ENCODE assay signal across 18 cellular contexts in the genomic region with DNA sequence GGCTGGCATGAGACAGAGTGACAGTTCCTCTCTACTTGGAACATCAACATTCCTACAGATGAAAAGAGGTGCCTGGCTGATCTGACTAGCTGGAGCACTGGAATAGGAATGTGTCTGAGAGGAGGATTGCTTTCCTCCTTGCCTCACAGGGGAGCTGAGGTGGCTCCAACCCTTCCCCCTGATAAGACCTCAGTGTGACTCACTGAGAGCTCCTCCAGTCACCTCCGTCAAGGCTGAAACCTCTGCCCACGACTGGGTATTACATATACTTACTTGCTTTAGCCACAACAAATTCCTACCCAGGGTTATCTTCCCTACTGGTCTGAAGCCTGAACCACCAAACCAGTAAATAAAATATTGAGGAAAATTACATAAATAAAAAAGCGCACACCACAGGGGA.
"Had no signal": no experiment of that assay in that cellular context is flagged by ENCODE, and none has a peak within 500 bp of the region (broad histone marks: within the 10 kb centered on the region; RNA-seq: fewer than 3 reads in every experiment).

No MANE protein-coding gene starts in this region.

- H3K4me1 ChIP-seq: foreskin keratinocyte, tibial artery, upper lobe of left lung, uterus had no signal

- FAIRE-seq: colon had no signal

- H3K27me3 ChIP-seq: foreskin keratinocyte, hepatocyte, ovary, tibial artery, upper lobe of left lung, uterus had no signal

- H3K4me2 ChIP-seq: hepatocyte had no signal

- H3K36me3 ChIP-seq: ovary, tibial artery, upper lobe of left lung, uterus had no signal

- H3K4me3 ChIP-seq: hepatocyte, mucosa of descending colon, ovary, tibial artery, upper lobe of left lung, uterus had no signal

- H3K79me2 ChIP-seq: hepatocyte had no signal

- H3K27ac ChIP-seq: foreskin keratinocyte, hepatocyte, ovary, tibial artery, upper lobe of left lung, uterus had no signal

- ATAC-seq: effector memory CD8-positive, alpha-beta T cell; foreskin keratinocyte; mucosa of descending colon; naive thymus-derived CD8-positive, alpha-beta T cell; right cardiac atrium; stimulated activated memory B cell treated with anti-CD40 and anti-IgM and Interleukin-4, amounts not matched to agents 10 μg/mL and 1 μg/mL and 100 μg/mL, for 72 hours had no signal

- DNase-seq: effector memory CD8-positive, alpha-beta T cell; foreskin keratinocyte; kidney glomerular epithelial cell; mammary epithelial cell; mucosa of descending colon; naive thymus-derived CD8-positive, alpha-beta T cell; nucleus accumbens; ovary; right cardiac atrium; stimulated activated CD4-positive, alpha-beta T cell treated with anti-CD3 and anti-CD28 coated beads, Interleukin-15, amount 100 ng/mL, for 24 hours; stimulated activated CD4-positive, alpha-beta T cell treated with anti-CD3 and anti-CD28 coated beads, Interleukin-1b, Interleukin-23, amount 100 ng/mL, for 48 hours; stimulated activated CD4-positive, alpha-beta T cell treated with anti-CD3 and anti-CD28 coated beads, Interleukin-4, amount 100 ng/mL, for 24 hours; tibial artery; upper lobe of left lung; uterus had no signal
